ENCODE assay signal across 26 cellular contexts in genomic region chr4:122968227-122968812, GRCh38. TPM values are rescaled to one million over a fixed set of nuclear protein-coding genes. Genes with fewer than 3 reads are reported as not detected.
DNase-seq lines count a peak whose midpoint lies in the region; ATAC-seq and TF ChIP-seq lines count a peak whose summit lies in the region.
"Had no signal": no experiment of that assay in that cellular context is flagged by ENCODE, and none has a peak within 500 bp of the region (broad histone marks: within the 10 kb centered on the region; RNA-seq: fewer than 3 reads in every experiment).

No MANE protein-coding gene starts in this region.

- no peaks in the 10 kb centered on the region for H3K27me3 ChIP-seq in CD4-positive, CD25-positive, alpha-beta regulatory T cell (ENCODE audit: control insufficient read depth, insufficient read depth, low read length)
- no peaks in the 10 kb centered on the region for H3K27me3 ChIP-seq in RWPE2 (ENCODE audit: insufficient read depth, poor library complexity, severe bottlenecking)
- no peaks in the 10 kb centered on the region for H3K27me3 ChIP-seq in foreskin keratinocyte
- no peaks in the 10 kb centered on the region for H3K27me3 ChIP-seq in Peyer's patch
- H3K27me3 ChIP-seq in CD4-positive, alpha-beta T cell (ENCODE audit: control insufficient read depth, insufficient read depth, low read length), result no peaks in the 10 kb centered on the region
- H3K27me3 ChIP-seq: brain microvascular endothelial cell, colonic mucosa, thyroid gland had no signal

- H3K4me1 Mint-ChIP-seq in CD4-positive, CD25-positive, alpha-beta regulatory T cell, result peaks cover 0 to 12% (median 5%) of the 10 kb centered on the region in 4 donors
- H3K4me1 Mint-ChIP-seq in CD4-positive, alpha-beta T cell (ENCODE audit: low read depth), result no peaks in the 10 kb centered on the region

- peaks cover 0 to 1% (median 0%) of the 10 kb centered on the region in 7 donors for H3K9me3 Mint-ChIP-seq in CD4-positive, CD25-positive, alpha-beta regulatory T cell
- no peaks in the 10 kb centered on the region for H3K9me3 Mint-ChIP-seq in CD4-positive, alpha-beta T cell
- H3K9me3 Mint-ChIP-seq: stimulated activated naive CD8-positive, alpha-beta T cell treated with anti-CD3 and anti-CD28 coated beads, Interleukin-15, Interleukin-2, amounts not matched to agents 100 ng/mL and 50 ng/mL, for 24 hours; T-helper 1 cell treated with Interleukin-12 subunit alpha and Interleukin-12 subunit beta and Interleukin-4 antibody, amounts not matched to agents 30 μg/mL and 1 μg/mL, for 36 hours had no signal

- TF ChIP-seq POLR2A in Peyer's patch (IDR thresholded peaks at IDR 0.05), result no peak

- H3K4me3 ChIP-seq in CD4-positive, CD25-positive, alpha-beta regulatory T cell (ENCODE audit: low read depth, low read length), result no peak overlapping the region
- H3K4me3 ChIP-seq in RWPE2 (ENCODE audit: severe bottlenecking) (no peak overlapping the region), Peyer's patch (no peak overlapping the region)
- H3K4me3 ChIP-seq: colonic mucosa, lower lobe of right lung, thyroid gland had no signal

- no peaks in the 10 kb centered on the region for H3K27me3 Mint-ChIP-seq in CD4-positive, CD25-positive, alpha-beta regulatory T cell
- no peaks in the 10 kb centered on the region for H3K27me3 Mint-ChIP-seq in CD4-positive, alpha-beta T cell
- H3K27me3 Mint-ChIP-seq: stimulated activated naive CD8-positive, alpha-beta T cell treated with anti-CD3 and anti-CD28 coated beads, Interleukin-15, Interleukin-2, amounts not matched to agents 100 ng/mL and 50 ng/mL, for 24 hours had no signal

- CTCF ChIA-PET in HEK293T (lab: Yijun Ruan, JAX), result no interaction called here
- CTCF ChIA-PET in CD4-positive, alpha-beta T cell (lab: Charles Lee), result no interaction called here

- TF ChIP-seq CTCF in RWPE2 (IDR thresholded peaks at IDR 0.05; ENCODE audit: poor library complexity, severe bottlenecking) (no peak), foreskin keratinocyte (conservative IDR thresholded peaks at IDR 0.05) (no peak), Peyer's patch (IDR thresholded peaks at IDR 0.05) (no peak)
- TF ChIP-seq CTCF in CD4-positive, alpha-beta T cell (IDR thresholded peaks at IDR 0.05), result no peak

- H3K36me3 ChIP-seq in CD4-positive, CD25-positive, alpha-beta regulatory T cell (ENCODE audit: control insufficient read depth, insufficient read depth, low read length), result no peaks in the 10 kb centered on the region
- H3K36me3 ChIP-seq in RWPE2 (ENCODE audit: low read depth) (0 out of 2 replicates have a peak, but pooled peaks cover 3% of the 10 kb centered on the region), Peyer's patch (no peaks in the 10 kb centered on the region)
- H3K36me3 ChIP-seq: brain microvascular endothelial cell, colonic mucosa, lower lobe of right lung, thyroid gland had no signal

- no peaks in the 10 kb centered on the region for H3K4me1 ChIP-seq in CD4-positive, CD25-positive, alpha-beta regulatory T cell (ENCODE audit: control insufficient read depth, insufficient read depth, low read length, poor library complexity, severe bottlenecking)
- H3K4me1 ChIP-seq in RWPE2 (ENCODE audit: insufficient read depth, poor library complexity, severe bottlenecking) (peaks cover 11% of the 10 kb centered on the region), foreskin keratinocyte (no peaks in the 10 kb centered on the region), Peyer's patch (no peaks in the 10 kb centered on the region)
- H3K4me1 ChIP-seq: colonic mucosa, lower lobe of right lung had no signal

- no peak overlapping the region for H3K27ac ChIP-seq in CD4-positive, CD25-positive, alpha-beta regulatory T cell (ENCODE audit: insufficient read depth, low read length, poor library complexity, severe bottlenecking)
- peak overlapping the region; percentile 42 for H3K27ac ChIP-seq in RWPE2 (ENCODE audit: poor library complexity, severe bottlenecking)
- H3K27ac ChIP-seq in foreskin keratinocyte, result no peak overlapping the region
- H3K27ac ChIP-seq in Peyer's patch, result no peak overlapping the region
- no peak overlapping the region for H3K27ac ChIP-seq in CD4-positive, alpha-beta T cell (ENCODE audit: low read depth, low read length)
- H3K27ac ChIP-seq: brain microvascular endothelial cell, colonic mucosa, KMS-11, lower lobe of right lung, thyroid gland had no signal

- intact Hi-C loops in CD4-positive, alpha-beta T cell (cut with DNase I, micrococcal nuclease), result no loop called here

- H3K27ac Mint-ChIP-seq in CD4-positive, CD25-positive, alpha-beta regulatory T cell, result peak overlapping the region in 2 of 3 donors; percentile 3 to 44
- H3K27ac Mint-ChIP-seq in CD4-positive, alpha-beta T cell, result no peak overlapping the region
- H3K27ac Mint-ChIP-seq: activated CD8-positive, alpha-beta T cell treated with anti-CD3 and anti-CD28 coated beads, Interleukin-2, amount 10 ng/mL, durations not matched to agents 7 days and 5 days; stimulated activated naive CD8-positive, alpha-beta T cell treated with anti-CD3 and anti-CD28 coated beads, Interleukin-15, Interleukin-2, amounts not matched to agents 100 ng/mL and 50 ng/mL, for 24 hours; T-helper 1 cell treated with Interleukin-12 subunit alpha and Interleukin-12 subunit beta and Interleukin-4 antibody, amounts not matched to agents 30 μg/mL and 1 μg/mL, for 36 hours had no signal

- no peak for DNase-seq in CD4-positive, CD25-positive, alpha-beta regulatory T cell
- DNase-seq in HEK293T (ENCODE audit: extremely low spot score), result no peak
- DNase-seq in RWPE2 (ENCODE audit: low spot score), result no peak
- peak in 1 of 2 donors; percentile 52 for DNase-seq in foreskin keratinocyte
- DNase-seq in Peyer's patch, result no peak
- no peak for DNase-seq in pons (ENCODE audit: low spot score)
- no peak for DNase-seq in CD4-positive, alpha-beta T cell
- DNase-seq: activated CD8-positive, alpha-beta T cell treated with anti-CD3 and anti-CD28 coated beads, Interleukin-2, amount 10 ng/mL, durations not matched to agents 7 days and 5 days; activated gamma-delta T cell treated with Interleukin-2 at 50 U/mL for 16 hours; activated T-cell treated with anti-CD3 and anti-CD28 coated beads for 4 hours; brain microvascular endothelial cell; colonic mucosa; effector memory CD4-positive, alpha-beta T cell; kidney; lower lobe of right lung; NCI-H1048; NCI-H187; NCI-H2171 treated with DMSO at 0.1 percent for 48 hours; NCI-H524; posterior cingulate gyrus; thyroid gland had no signal

- no peak overlapping the region for H3K4me3 Mint-ChIP-seq in CD4-positive, CD25-positive, alpha-beta regulatory T cell
- H3K4me3 Mint-ChIP-seq in CD4-positive, alpha-beta T cell, result no peak overlapping the region
- H3K4me3 Mint-ChIP-seq: activated CD8-positive, alpha-beta T cell treated with anti-CD3 and anti-CD28 coated beads, Interleukin-2, amount 10 ng/mL, durations not matched to agents 7 days and 5 days; stimulated activated naive CD8-positive, alpha-beta T cell treated with anti-CD3 and anti-CD28 coated beads, Interleukin-15, Interleukin-2, amounts not matched to agents 100 ng/mL and 50 ng/mL, for 24 hours; T-helper 1 cell treated with Interleukin-12 subunit alpha and Interleukin-12 subunit beta and Interleukin-4 antibody, amounts not matched to agents 30 μg/mL and 1 μg/mL, for 36 hours had no signal

- H3K36me3 Mint-ChIP-seq in CD4-positive, CD25-positive, alpha-beta regulatory T cell, result peaks cover 5% of the 10 kb centered on the region
- H3K36me3 Mint-ChIP-seq in CD4-positive, alpha-beta T cell (ENCODE audit: low read depth), result peaks cover 19% of the 10 kb centered on the region

- no peaks in the 10 kb centered on the region for H3K9me3 ChIP-seq in CD4-positive, CD25-positive, alpha-beta regulatory T cell (ENCODE audit: control insufficient read depth in 2 of 2, low read length in 2 of 2)
- H3K9me3 ChIP-seq in RWPE2 (ENCODE audit: severe bottlenecking) (no peaks in the 10 kb centered on the region), Peyer's patch (no peaks in the 10 kb centered on the region)
- no peaks in the 10 kb centered on the region for H3K9me3 ChIP-seq in CD4-positive, alpha-beta T cell (ENCODE audit: control insufficient read depth, low read length)
- H3K9me3 ChIP-seq: colonic mucosa, lower lobe of right lung, thyroid gland had no signal

- POLR2A ChIA-PET in HEK293T (lab: Yijun Ruan, JAX), result no interaction called here
- POLR2A ChIA-PET in CD4-positive, alpha-beta T cell (lab: Charles Lee), result no interaction called here

- no peak for ATAC-seq in CD4-positive, CD25-positive, alpha-beta regulatory T cell (ENCODE audit: low read depth in 2 of 2)
- ATAC-seq in RWPE2 (ENCODE audit: low read depth), result peak; percentile 87
- ATAC-seq in foreskin keratinocyte, result peak; percentile 45
- ATAC-seq in CD4-positive, alpha-beta T cell (ENCODE audit: poor library complexity), result no peak
- ATAC-seq in HG03025 (IDR thresholded peaks at IDR 0.05; ENCODE audit: low FRiP score, unreplicated experiment), result no peak
- ATAC-seq: activated CD8-positive, alpha-beta T cell treated with anti-CD3 and anti-CD28 coated beads, Interleukin-2, amount 10 ng/mL, durations not matched to agents 7 days and 5 days; lower lobe of right lung; sciatic nerve had no signal

TF ChIP-seq in HEK293T, 16 proteins besides CTCF, POLR2A, EP300 and RAD21 (continues in another document):
- TF ChIP-seq SUZ12 (IDR thresholded peaks at IDR 0.05) (no peak), SP1 (IDR thresholded peaks at IDR 0.05) (no peak), PKNOX1 (IDR thresholded peaks at IDR 0.05) (0 out of 2 replicates have a peak, but pooled peaks have one; percentile 2), FOXK2 (IDR thresholded peaks at IDR 0.05) (no peak), CTBP1 (IDR thresholded peaks at IDR 0.05; ENCODE audit: borderline replicate concordance) (peak; percentile 43; the same call in 1 of the 2 replicates), BHLHE40 (IDR thresholded peaks at IDR 0.05; ENCODE audit: borderline replicate concordance) (no peak), ZNF384 (IDR thresholded peaks at IDR 0.05) (no peak), TARDBP (IDR thresholded peaks at IDR 0.05) (no peak), NFRKB (IDR thresholded peaks at IDR 0.05) (no peak), ELF4 (IDR thresholded peaks at IDR 0.05) (no peak), FOXM1 (IDR thresholded peaks at IDR 0.05; ENCODE audit: borderline replicate concordance) (no peak)

RNA-seq across cellular contexts. Expression of gene NUDT6, which starts 45.9 kb away (rescaled TPM):
- 1.8 TPM for total RNA-seq in CD4-positive, CD25-positive, alpha-beta regulatory T cell
- 1 to 10 TPM; 2.8 to 4.8 (median 3.2) TPM for polyA plus RNA-seq in CD4-positive, CD25-positive, alpha-beta regulatory T cell
- total RNA-seq in foreskin keratinocyte (6.2 and 8.7 TPM in 2 replicates), Peyer's patch (10 to 100 TPM in 2 of 4 donors, 1 to 10 TPM in 2; 8.7 to 12.4 (median 10.5) TPM)
- polyA plus RNA-seq in foreskin keratinocyte, result 6.1 and 7.2 TPM in 2 replicates
- 1 to 10 TPM in 1 of 2 experiments, under 1 TPM in 1; 0.93 to 2.2 TPM for total RNA-seq in CD4-positive, alpha-beta T cell

Comparison
In these comparisons a context has a peak if more than half of its experiments do, and no peak if none do; other contexts are left out.
1. ATAC-seq: peak in RWPE2 (single experiment) and foreskin keratinocyte (single experiment); none in CD4-positive, CD25-positive, alpha-beta regulatory T cell (0 of 2), CD4-positive, alpha-beta T cell (single experiment) and HG03025 (single experiment).